Comparison of ENCODE assay signal across 16 cellular contexts in the genomic region with DNA sequence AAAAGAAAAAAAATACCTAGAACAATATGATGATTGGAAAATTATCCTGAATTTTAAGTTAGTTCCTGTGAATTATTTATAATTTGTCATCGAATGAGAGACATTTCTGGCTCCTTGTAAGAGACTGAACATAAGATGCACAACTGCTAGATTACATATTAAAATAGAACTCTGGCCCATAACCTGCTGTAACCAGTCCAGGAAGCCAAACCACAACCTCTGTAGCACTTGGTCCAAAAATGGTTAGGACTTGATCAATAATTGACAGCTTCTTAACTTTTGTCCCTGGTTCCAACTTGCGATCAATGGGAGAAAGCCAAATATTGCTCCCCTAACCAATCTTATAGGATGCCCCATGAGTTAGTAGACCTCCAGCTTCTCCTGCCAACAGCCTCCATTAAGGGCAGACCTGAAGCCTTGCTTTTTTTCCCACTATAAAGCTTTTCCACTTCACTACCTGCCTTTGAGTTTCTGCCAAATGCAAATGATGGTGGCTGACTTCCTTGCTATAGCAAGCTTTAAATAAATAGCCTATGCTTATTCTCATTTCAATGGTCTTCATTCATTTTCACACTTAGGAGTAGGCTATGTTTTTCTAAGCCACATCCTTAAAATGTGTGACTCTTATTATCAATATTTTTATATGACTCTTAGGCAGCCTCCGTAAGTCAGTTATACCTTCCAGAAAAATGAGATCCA.
DNase-seq lines count a peak whose midpoint lies in the region; ATAC-seq, FAIRE-seq and TF ChIP-seq lines count a peak whose summit lies in the region.
"Had no signal": no experiment of that assay in that cellular context is flagged by ENCODE, and none has a peak within 500 bp of the region (broad histone marks: within the 10 kb centered on the region; RNA-seq: fewer than 3 reads in every experiment).

No MANE protein-coding gene starts in this region.

- H3K4me3 ChIP-seq in transverse colon (no peak overlapping the region), ascending aorta (no peak overlapping the region)
- H3K4me3 ChIP-seq: thyroid gland had no signal

- FAIRE-seq in HTR-8/SVneo (lab: Jason Lieb, UNC) = no peak
- FAIRE-seq: GM12891, islet of Langerhans, small intestine had no signal

- TF ChIP-seq POLR2A in GM18505 (IDR thresholded peaks at IDR 0.05; ENCODE audit: borderline replicate concordance, extremely low read depth, insufficient read depth, insufficient read length) (no peak), transverse colon (IDR thresholded peaks at IDR 0.05) (no peak)

- no peak for TF ChIP-seq EP300 in transverse colon (IDR thresholded peaks at IDR 0.05; ENCODE audit: low read depth)

- DNase-seq in transverse colon (no peak), T1000 (lab: John Stamatoyannopoulos, UW) (no peak), HTR-8/SVneo (ENCODE audit: insufficient read length, low spot score) (no peak), ascending aorta (ENCODE audit: low spot score in 2 of 2) (no peak)
- DNase-seq: activated T-cell treated with anti-CD3 and anti-CD28 coated beads for 4 hours, amygdala, natural killer cell, SHP77, small intestine, thyroid gland had no signal

- TF ChIP-seq CTCF in transverse colon (IDR thresholded peaks at IDR 0.05) (no peak), ascending aorta (IDR thresholded peaks at IDR 0.05) (no peak)

- H3K4me1 ChIP-seq in transverse colon (no peaks in the 10 kb centered on the region), ascending aorta (no peaks in the 10 kb centered on the region)
- H3K4me1 ChIP-seq: thyroid gland had no signal

- ATAC-seq in GM18505 (IDR thresholded peaks at IDR 0.05; ENCODE audit: unreplicated experiment) (peak; percentile 83), GM19455 (IDR thresholded peaks at IDR 0.05; ENCODE audit: unreplicated experiment) (peak; percentile 53), HG02798 (IDR thresholded peaks at IDR 0.05; ENCODE audit: poor library complexity, unreplicated experiment) (peak; percentile 77), HG03457 (IDR thresholded peaks at IDR 0.05; ENCODE audit: unreplicated experiment) (peak; percentile 78)
- ATAC-seq: natural killer cell had no signal

- H3K27me3 ChIP-seq in transverse colon (no peaks in the 10 kb centered on the region), ascending aorta (no peaks in the 10 kb centered on the region)
- H3K27me3 ChIP-seq: thyroid gland had no signal

- WGBS in transverse colon (ENCODE audit: low coverage in 1 of 2), 2 donors = 68 to 82% methylated on average over 3 of the region's 3 CpGs

- H3K27ac ChIP-seq in transverse colon = no peak overlapping the region
- no peak overlapping the region for H3K27ac ChIP-seq in ascending aorta
- H3K27ac ChIP-seq: thyroid gland had no signal

- in situ Hi-C loops in transverse colon (cut with MboI; ENCODE audit: low pct_ligation_motif_present in 1 of 4, low pct_unique_long_range_greater_than_20kb in 1 of 4, low sequenced_read_pairs in 3 of 4) = no loop called here

- no peaks in the 10 kb centered on the region for H3K36me3 ChIP-seq in transverse colon
- no peaks in the 10 kb centered on the region for H3K36me3 ChIP-seq in ascending aorta
- H3K36me3 ChIP-seq: thyroid gland had no signal

- intact Hi-C loops in transverse colon (cut with DNase I; ENCODE audit: low total_unique reads) = no loop called here
- intact Hi-C loops in ascending aorta (cut with DNase I) = no loop called here

- no peaks in the 10 kb centered on the region for H3K9me3 ChIP-seq in transverse colon
- no peaks in the 10 kb centered on the region for H3K9me3 ChIP-seq in ascending aorta
- H3K9me3 ChIP-seq: thyroid gland had no signal
